In genomic region chr19:33212773-33213172, GRCh38 we compare ENCODE assay signal across 1 cellular context.
TF ChIP-seq lines count a peak whose summit lies in the region.

No MANE protein-coding gene starts in this region.

TF ChIP-seq in HepG2, 621 proteins besides CTCF, POLR2A, EP300 and RAD21:
- TF ChIP-seq ZNF670 (CRISPR knock-in tag; IDR thresholded peaks at IDR 0.05; ENCODE audit: borderline replicate concordance) (no peak), PRDM15 (CRISPR knock-in tag; IDR thresholded peaks at IDR 0.05) (no peak), ZNF687 (CRISPR knock-in tag; IDR thresholded peaks at IDR 0.05) (peak; percentile 52), SKIL (CRISPR knock-in tag; IDR thresholded peaks at IDR 0.05; ENCODE audit: borderline replicate concordance) (0 out of 2 replicates have a peak, but pooled peaks have one; percentile 13)
